10 cellular contexts compared by ENCODE assay signal in genomic region chr12:101616027-101616494, GRCh38. TPM values are rescaled to one million over a fixed set of nuclear protein-coding genes. Genes with fewer than 3 reads are reported as not detected.
A peak's percentile ranks its signal among the peaks of the same experiment; 100 is the strongest.
DNase-seq lines count a peak whose midpoint lies in the region; ATAC-seq, FAIRE-seq and TF ChIP-seq lines count a peak whose summit lies in the region.
"Had no signal": no experiment of that assay in that cellular context is flagged by ENCODE, and none has a peak within 500 bp of the region (broad histone marks: within the 10 kb centered on the region; RNA-seq: fewer than 3 reads in every experiment).

No MANE protein-coding gene starts in this region.

- peaks cover 14% of the 10 kb centered on the region for H3K4me1 Mint-ChIP-seq in activated CD4-positive, alpha-beta T cell treated with anti-CD3 and anti-CD28 coated beads for 36 hours
- peaks cover 28% of the 10 kb centered on the region for H3K4me1 Mint-ChIP-seq in activated B cell treated with CpG ODN at 0.5 μM for 24 hours

- dilution Hi-C loops in keratinocyte (cut with MboI; ENCODE audit: extremely low pct_ligation_motif_present, low sequenced_read_pairs): no loop called here

- FAIRE-seq in keratinocyte (lab: Jason Lieb, UNC): no peak
- FAIRE-seq in D721Med (lab: Jason Lieb, UNC): no peak

- POLR2A ChIA-PET in activated CD4-positive, alpha-beta T cell treated with anti-CD3 and anti-CD28 coated beads for 36 hours (lab: Charles Lee): no interaction called here
- POLR2A ChIA-PET in activated B cell treated with CpG ODN at 0.5 μM for 24 hours (lab: Charles Lee): interaction anchor here (1.0 to 1.1 kb wide), 2 partner anchors 13 to 18 kb away, joined by 3 to 4 read pairs; no protein-coding TSS in a partner anchor

- no peak overlapping the region for H3K4me3 ChIP-seq in keratinocyte (ENCODE audit: control insufficient read depth in 2 of 3, extremely low read depth in 1 of 3, insufficient read depth in 2 of 3, low read depth in 1 of 3, low read length in 3 of 3)
- H3K4me3 ChIP-seq in testis: no peak overlapping the region

- H3K36me3 ChIP-seq in keratinocyte (ENCODE audit: control insufficient read depth in 2 of 2, extremely low read depth in 1 of 2, insufficient read depth in 2 of 2, low read length in 2 of 2) (no peaks in the 10 kb centered on the region), testis (ENCODE audit: low read depth, missing control alignments) (no peaks in the 10 kb centered on the region)

- H3K4me3 Mint-ChIP-seq in activated CD4-positive, alpha-beta T cell treated with anti-CD3 and anti-CD28 coated beads for 36 hours: no peak overlapping the region
- H3K4me3 Mint-ChIP-seq in activated B cell treated with CpG ODN at 0.5 μM for 24 hours: peak overlapping the region; percentile 11
- H3K4me3 Mint-ChIP-seq: brain had no signal

- no peak for TF ChIP-seq POLR2A in testis (IDR thresholded peaks at IDR 0.05)

- no peaks in the 10 kb centered on the region for H3K9me1 ChIP-seq in keratinocyte (ENCODE audit: control insufficient read depth, extremely low read depth, insufficient read depth, low read length)

- CTCF ChIA-PET in activated CD4-positive, alpha-beta T cell treated with anti-CD3 and anti-CD28 coated beads for 36 hours (lab: Charles Lee): interaction anchor here (0.9 kb wide), 1 partner anchor 214 kb away, joined by 3 read pairs; the partner anchor contains the start of gene GNPTAB
- CTCF ChIA-PET in activated B cell treated with CpG ODN at 0.5 μM for 24 hours (lab: Charles Lee): no interaction called here

- no peak overlapping the region for H2AFZ ChIP-seq in keratinocyte (ENCODE audit: control insufficient read depth, low read length)

- ATAC-seq in activated CD4-positive, alpha-beta T cell treated with anti-CD3 and anti-CD28 coated beads for 36 hours: peak; percentile 47
- ATAC-seq in activated B cell treated with CpG ODN at 0.5 μM for 24 hours (ENCODE audit: low read depth) (no peak), GM19324 (IDR thresholded peaks at IDR 0.05; ENCODE audit: low FRiP score, unreplicated experiment) (no peak)

- H3K9me3 Mint-ChIP-seq in activated CD4-positive, alpha-beta T cell treated with anti-CD3 and anti-CD28 coated beads for 36 hours (ENCODE audit: low read depth): no peaks in the 10 kb centered on the region
- no peaks in the 10 kb centered on the region for H3K9me3 Mint-ChIP-seq in activated B cell treated with CpG ODN at 0.5 μM for 24 hours
- H3K9me3 Mint-ChIP-seq: brain had no signal

- H3K27ac Mint-ChIP-seq in activated CD4-positive, alpha-beta T cell treated with anti-CD3 and anti-CD28 coated beads for 36 hours: peak overlapping the region; percentile 45
- no peak overlapping the region for H3K27ac Mint-ChIP-seq in activated B cell treated with CpG ODN at 0.5 μM for 24 hours

- no peaks in the 10 kb centered on the region for H3K27me3 Mint-ChIP-seq in activated CD4-positive, alpha-beta T cell treated with anti-CD3 and anti-CD28 coated beads for 36 hours
- H3K27me3 Mint-ChIP-seq in activated B cell treated with CpG ODN at 0.5 μM for 24 hours: no peaks in the 10 kb centered on the region
- H3K27me3 Mint-ChIP-seq: brain had no signal

- DNase-seq in activated CD4-positive, alpha-beta T cell treated with anti-CD3 and anti-CD28 coated beads for 36 hours: no peak
- no peak for DNase-seq in activated CD4-positive, alpha-beta T cell treated with anti-CD3 and anti-CD28 coated beads, Interleukin-2, amount 50 U/mL, for 48 hours
- DNase-seq in activated B cell treated with CpG ODN at 0.5 μM for 24 hours (no peak), keratinocyte (ENCODE audit: low read depth, low spot score) (no peak), testis (no peak), D721Med (ENCODE audit: insufficient read length, low spot score) (no peak), RPMI8226 (no peak)
- DNase-seq: NCI-H1048 had no signal

- TF ChIP-seq CTCF in activated B cell treated with CpG ODN at 0.5 μM for 24 hours (IDR thresholded peaks at IDR 0.05) (no peak), keratinocyte (optimal IDR thresholded peaks at IDR 0.05 in 1 of 3, IDR thresholded peaks at IDR 0.05 in 1 of 3, conservative IDR thresholded peaks at IDR 0.05 in 1 of 3; ENCODE audit: extremely low read depth in 1 of 3, insufficient read depth in 2 of 3, low read length in 3 of 3) (no peak), testis (IDR thresholded peaks at IDR 0.05) (no peak), D721Med (IDR thresholded peaks at IDR 0.05; ENCODE audit: insufficient read depth, missing control alignments) (no peak)

- H3K9ac ChIP-seq in keratinocyte (ENCODE audit: control insufficient read depth, extremely low read depth, insufficient read depth, low read length): no peak overlapping the region

- no peaks in the 10 kb centered on the region for H3K9me3 ChIP-seq in keratinocyte (ENCODE audit: control insufficient read depth, low read depth, low read length)
- H3K9me3 ChIP-seq in testis: no peaks in the 10 kb centered on the region

- H3K79me2 ChIP-seq in keratinocyte (ENCODE audit: control insufficient read depth, insufficient read depth, low read length): no peaks in the 10 kb centered on the region

- H3K4me1 ChIP-seq in keratinocyte (ENCODE audit: control insufficient read depth, extremely low read depth, insufficient read depth, low read length): no peaks in the 10 kb centered on the region
- peaks cover 22% of the 10 kb centered on the region for H3K4me1 ChIP-seq in testis

- no peaks in the 10 kb centered on the region for H4K20me1 ChIP-seq in keratinocyte (ENCODE audit: control insufficient read depth, extremely low read depth, insufficient read depth, low read length)

- H3K27ac ChIP-seq in keratinocyte (ENCODE audit: control insufficient read depth, insufficient read depth, low read length) (no peak overlapping the region), testis (peak overlapping the region; percentile 45 to 55)

- H3K4me2 ChIP-seq in keratinocyte (ENCODE audit: control insufficient read depth, extremely low read depth, insufficient read depth, low read depth, low read length): peak overlapping the region; percentile 6

- H3K27me3 ChIP-seq in keratinocyte (ENCODE audit: control insufficient read depth, extremely low read depth, insufficient read depth, low read length) (no peaks in the 10 kb centered on the region), testis (no peaks in the 10 kb centered on the region)

- 15 to 30% methylated on average over 4 of the region's 4 CpGs for WGBS in testis, 2 donors

- intact Hi-C loops in activated CD4-positive, alpha-beta T cell treated with anti-CD3 and anti-CD28 coated beads for 36 hours (cut with DNase I, micrococcal nuclease): no loop called here
- intact Hi-C loops in activated B cell treated with CpG ODN at 0.5 μM for 24 hours (cut with micrococcal nuclease): no loop called here
- intact Hi-C loops in testis (cut with DNase I; ENCODE audit: low total_unique reads): no loop called here

- H3K36me3 Mint-ChIP-seq in activated CD4-positive, alpha-beta T cell treated with anti-CD3 and anti-CD28 coated beads for 36 hours (ENCODE audit: low read depth): no peaks in the 10 kb centered on the region
- H3K36me3 Mint-ChIP-seq in activated B cell treated with CpG ODN at 0.5 μM for 24 hours (ENCODE audit: low read depth): no peaks in the 10 kb centered on the region
- H3K36me3 Mint-ChIP-seq: brain had no signal

RNA-seq across cellular contexts. Expression of gene MYBPC1, which starts 21.3 kb away (rescaled TPM):
- total RNA-seq in activated CD4-positive, alpha-beta T cell treated with anti-CD3 and anti-CD28 coated beads for 36 hours: not detected
- total RNA-seq in activated B cell treated with CpG ODN at 0.5 μM for 24 hours (not detected in 2 replicates), testis (1 to 10 TPM; 2.5 to 3.7 TPM)
- polyA plus RNA-seq in keratinocyte (not detected in 3 replicates), testis (ENCODE audit: insufficient read depth, low read depth, low replicate concordance) (31.2 TPM)
- not detected for polyA plus RNA-seq in keratinocyte (2011; ENCODE audit: low read depth)
- not detected in 2 replicates for polyA plus RNA-seq in keratinocyte (2011; cell fraction: cytosol; rRNA removed)
- polyA plus RNA-seq in keratinocyte (2011; cell fraction: nucleus; rRNA removed): not detected in 2 replicates
- polyA plus RNA-seq in keratinocyte (2012; ENCODE audit: low replicate concordance): not detected in 2 replicates
- polyA minus RNA-seq in keratinocyte: not detected in 3 replicates
- polyA minus RNA-seq in keratinocyte (2011; cell fraction: cytosol; rRNA and poly(A)+ RNA removed): not detected
- polyA minus RNA-seq in keratinocyte (2011; cell fraction: nucleus; rRNA and poly(A)+ RNA removed): not detected in 2 replicates
